ENCODE assay signal across 8 cellular contexts in genomic region chr9:127214421-127215265, GRCh38. TPM values are rescaled to one million over a fixed set of nuclear protein-coding genes. Genes with fewer than 3 reads are reported as not detected.
DNase-seq lines count a peak whose midpoint lies in the region; ATAC-seq, FAIRE-seq and TF ChIP-seq lines count a peak whose summit lies in the region.

No MANE protein-coding gene starts in this region.

- H3K4me3 Mint-ChIP-seq in activated CD8-positive, alpha-beta memory T cell treated with anti-CD3 and anti-CD28 coated beads, Interleukin-2, amount 10 ng/mL, durations not matched to agents 7 days and 5 days: no peak overlapping the region

- ATAC-seq in activated CD8-positive, alpha-beta memory T cell treated with anti-CD3 and anti-CD28 coated beads, Interleukin-2, amount 10 ng/mL, durations not matched to agents 7 days and 5 days: peak; percentile 82
- no peak for ATAC-seq in GM21619 (IDR thresholded peaks at IDR 0.05; ENCODE audit: unreplicated experiment)

- H3K36me3 ChIP-seq in BE2C: no peaks in the 10 kb centered on the region
- no peaks in the 10 kb centered on the region for H3K36me3 ChIP-seq in neural cell (ENCODE audit: insufficient read depth, low read length)
- no peaks in the 10 kb centered on the region for H3K36me3 ChIP-seq in tibial artery

- H3K79me2 ChIP-seq in neural cell (replicated peaks; ENCODE audit: insufficient read depth, low read length): no peaks in the 10 kb centered on the region

- no peak for TF ChIP-seq EP300 in neural cell (conservative IDR thresholded peaks at IDR 0.05; ENCODE audit: poor library complexity, severe bottlenecking)

- intact Hi-C loops in tibial artery (cut with DNase I; ENCODE audit: low total_unique reads): loop anchor here (5.0 kb wide), 1 partner anchor 183 kb away; the partner anchor contains the start of gene SLC2A8

- H4K20me1 ChIP-seq in neural cell (ENCODE audit: insufficient read depth): no peaks in the 10 kb centered on the region

- H3F3A ChIP-seq in neural cell (ENCODE audit: insufficient read depth, low read length, poor library complexity, severe bottlenecking): no peaks in the 10 kb centered on the region

- H3K27ac Mint-ChIP-seq in activated CD8-positive, alpha-beta memory T cell treated with anti-CD3 and anti-CD28 coated beads, Interleukin-2, amount 10 ng/mL, durations not matched to agents 7 days and 5 days: no peak overlapping the region

- H3K27ac ChIP-seq in epithelial cell of prostate: no peak overlapping the region
- H3K27ac ChIP-seq in neural cell (ENCODE audit: low read length): no peak overlapping the region
- H3K27ac ChIP-seq in tibial artery: no peak overlapping the region

- H3K9me3 ChIP-seq in BE2C (no peaks in the 10 kb centered on the region), neural cell (ENCODE audit: low read length) (no peaks in the 10 kb centered on the region), tibial artery (no peaks in the 10 kb centered on the region)

- TF ChIP-seq RAD21 in neural cell (conservative IDR thresholded peaks at IDR 0.05): peak; percentile 82

- H3K4me2 ChIP-seq in neural cell (ENCODE audit: low read length): no peak overlapping the region

- TF ChIP-seq POLR2A in H54 (IDR thresholded peaks at IDR 0.05; ENCODE audit: low read depth, low read length): no peak

- peak; percentile 77 for FAIRE-seq in H54 (lab: Jason Lieb, UNC)

- no peaks in the 10 kb centered on the region for H3K9me3 Mint-ChIP-seq in activated CD8-positive, alpha-beta memory T cell treated with anti-CD3 and anti-CD28 coated beads, Interleukin-2, amount 10 ng/mL, durations not matched to agents 7 days and 5 days (ENCODE audit: low read depth)

- no peak overlapping the region for H2AFZ ChIP-seq in neural cell (ENCODE audit: low read depth, low read length)

- H3K4me3 ChIP-seq in BE2C (ENCODE audit: low read depth, low read length) (no peak overlapping the region), neural cell (ENCODE audit: low read length) (no peak overlapping the region), tibial artery (no peak overlapping the region)

- H3K27me3 Mint-ChIP-seq in activated CD8-positive, alpha-beta memory T cell treated with anti-CD3 and anti-CD28 coated beads, Interleukin-2, amount 10 ng/mL, durations not matched to agents 7 days and 5 days: no peaks in the 10 kb centered on the region

- 0 out of 2 replicates have a peak, but pooled peaks cover 2% of the 10 kb centered on the region for H3K4me1 ChIP-seq in BE2C
- no peaks in the 10 kb centered on the region for H3K4me1 ChIP-seq in tibial artery

- no peak overlapping the region for H3K9ac ChIP-seq in neural cell (ENCODE audit: low read length)

- H3K36me3 Mint-ChIP-seq in activated CD8-positive, alpha-beta memory T cell treated with anti-CD3 and anti-CD28 coated beads, Interleukin-2, amount 10 ng/mL, durations not matched to agents 7 days and 5 days: no peaks in the 10 kb centered on the region

- TF ChIP-seq CTCF in BE2C (IDR thresholded peaks at IDR 0.05; ENCODE audit: low read depth, low read length) (peak; percentile 97), neural cell (IDR thresholded peaks at IDR 0.05; ENCODE audit: poor library complexity, severe bottlenecking) (peak; percentile 84), tibial artery (IDR thresholded peaks at IDR 0.05) (peak; percentile 68 to 75)

- H3K4me1 Mint-ChIP-seq in activated CD8-positive, alpha-beta memory T cell treated with anti-CD3 and anti-CD28 coated beads, Interleukin-2, amount 10 ng/mL, durations not matched to agents 7 days and 5 days: no peaks in the 10 kb centered on the region

- CTCF ChIA-PET in activated CD8-positive, alpha-beta memory T cell treated with anti-CD3 and anti-CD28 coated beads, Interleukin-2, amount 10 ng/mL, durations not matched to agents 7 days and 5 days (lab: Charles Lee): interaction anchor here (0.6 to 3.8 kb wide), 17 partner anchors 11 to 520 kb away, joined by 3 to 33 read pairs (median 3); partner anchors contain the start of genes RALGPS1 and SLC2A8

- DNase-seq in BE2C: peak; percentile 78
- peak; percentile 85 for DNase-seq in H54 (ENCODE audit: insufficient read length, low spot score)
- peak; percentile 84 for DNase-seq in NCI-H69 (lab: John Stamatoyannopoulos, UW)
- peak; percentile 74 for DNase-seq in activated CD8-positive, alpha-beta memory T cell treated with anti-CD3 and anti-CD28 coated beads, Interleukin-2, amount 10 ng/mL, durations not matched to agents 7 days and 5 days
- peak; percentile 46 for DNase-seq in epithelial cell of prostate (ENCODE audit: low read depth, low spot score)
- DNase-seq in tibial artery: peak in 1 of 2 donors; percentile 73

- no peaks in the 10 kb centered on the region for H3K9me2 ChIP-seq in neural cell (ENCODE audit: insufficient read depth, low read length)

- H3K27me3 ChIP-seq in BE2C (no peaks in the 10 kb centered on the region), neural cell (ENCODE audit: insufficient read depth, low read depth, low read length) (no peaks in the 10 kb centered on the region), tibial artery (no peaks in the 10 kb centered on the region)

TF ChIP-seq in neural cell, 6 proteins besides CTCF, POLR2A, EP300 and RAD21:
- TF ChIP-seq TAF1 (IDR thresholded peaks at IDR 0.05; ENCODE audit: low read depth) (no peak), SMC3 (conservative IDR thresholded peaks at IDR 0.05; ENCODE audit: poor library complexity) (peak; percentile 92)

RNA-seq across cellular contexts. Expression of gene GARNL3, which starts 49.9 kb away (rescaled TPM):
- polyA plus RNA-seq in BE2C (2012; ENCODE audit: insufficient read depth, insufficient read length, low read depth): 6.8 TPM
- total RNA-seq in activated CD8-positive, alpha-beta memory T cell treated with anti-CD3 and anti-CD28 coated beads, Interleukin-2, amount 10 ng/mL, durations not matched to agents 7 days and 5 days: 1 to 10 TPM; 4.0 to 4.3 TPM
- 20.0 and 43.8 TPM in 2 replicates for polyA plus RNA-seq in neural cell
- polyA minus RNA-seq in neural cell: 35.8 and 51.1 TPM in 2 replicates
